In genomic region chr1:228405200-228405978, GRCh38 we compare ENCODE assay signal across 8 cellular contexts. TPM values are rescaled to one million over a fixed set of nuclear protein-coding genes. Genes with fewer than 3 reads are reported as not detected.
A peak's percentile ranks its signal among the peaks of the same experiment; 100 is the strongest.
DNase-seq lines count a peak whose midpoint lies in the region; ATAC-seq and TF ChIP-seq lines count a peak whose summit lies in the region.

No MANE protein-coding gene starts in this region.

- H3K27ac ChIP-seq in SK-N-SH (ENCODE audit: low read depth in 2 of 2, low read length in 1 of 2) (peak overlapping the region in 1 of 2 experiments; percentile 85; a peak in 1 of 4 replicates), iPS DF 6.9 (ENCODE audit: low read length) (no peak overlapping the region)

- TF ChIP-seq EP300 in SK-N-SH (IDR thresholded peaks at IDR 0.05; ENCODE audit: borderline replicate concordance in 1 of 2, low read depth in 1 of 2, low read length in 1 of 2): no peak

- H3K4me2 ChIP-seq in SK-N-SH: peak overlapping the region; percentile 94

- CTCF ChIA-PET in SK-N-SH (lab: Yijun Ruan, JAX): interaction anchor here (0.5 to 2.1 kb wide), 9 partner anchors 9 to 1679 kb away, joined by 3 to 10 read pairs (median 3); no protein-coding TSS in a partner anchor
- CTCF ChIA-PET in activated B cell treated with CpG ODN at 0.5 μM for 24 hours (lab: Charles Lee): no interaction called here

- H3K9me2 ChIP-seq in SK-N-SH: no peaks in the 10 kb centered on the region

- TF ChIP-seq RAD21 in SK-N-SH (IDR thresholded peaks at IDR 0.05; ENCODE audit: low read length): no peak

- H3F3A ChIP-seq in SK-N-SH (replicated peaks; ENCODE audit: insufficient read depth): no peaks in the 10 kb centered on the region

- H3K36me3 ChIP-seq in SK-N-SH (replicated peaks in 1 of 2; ENCODE audit: control insufficient read depth in 1 of 2, insufficient read depth in 2 of 2, low read length in 1 of 2) (peaks cover 6 to 19% of the 10 kb centered on the region in 2 experiments), iPS DF 6.9 (ENCODE audit: control insufficient read depth, insufficient read depth, low read length) (peaks cover 7% of the 10 kb centered on the region; the same call in 1 of the 2 replicates)

- peak overlapping the region; percentile 98 to 100 for H3K4me3 ChIP-seq in SK-N-SH (ENCODE audit: low read depth in 2 of 2, low read length in 1 of 2)
- peak overlapping the region; percentile 99; the same call in 1 of the 2 replicates for H3K4me3 ChIP-seq in iPS DF 6.9 (ENCODE audit: low read length)

- H3K27me3 Mint-ChIP-seq in activated B cell treated with CpG ODN at 0.5 μM for 24 hours: no peaks in the 10 kb centered on the region
- H3K27me3 Mint-ChIP-seq in stimulated activated naive CD8-positive, alpha-beta T cell treated with anti-CD3 and anti-CD28 coated beads, Interleukin-15, amount 100 ng/mL, for 72 hours: no peaks in the 10 kb centered on the region

- no peak for TF ChIP-seq CTCF in SK-N-SH (IDR thresholded peaks at IDR 0.05)
- no peak for TF ChIP-seq CTCF in activated B cell treated with CpG ODN at 0.5 μM for 24 hours (IDR thresholded peaks at IDR 0.05)
- no peak for TF ChIP-seq CTCF in GM13977 (IDR thresholded peaks at IDR 0.05; ENCODE audit: extremely low read depth, insufficient read depth, missing control alignments)

- ATAC-seq in SK-N-SH treated with all-trans-retinoic acid at 6 μM for 48 hours (no peak), activated B cell treated with CpG ODN at 0.5 μM for 24 hours (ENCODE audit: low read depth) (no peak), GM19328 (IDR thresholded peaks at IDR 0.05; ENCODE audit: unreplicated experiment) (no peak)
- no peak for ATAC-seq in stimulated activated naive CD8-positive, alpha-beta T cell treated with anti-CD3 and anti-CD28 coated beads, Interleukin-15, amount 100 ng/mL, for 72 hours

- H3K36me3 Mint-ChIP-seq in activated B cell treated with CpG ODN at 0.5 μM for 24 hours (ENCODE audit: low read depth): peaks cover 38% of the 10 kb centered on the region

- intact Hi-C loops in activated B cell treated with CpG ODN at 0.5 μM for 24 hours (cut with micrococcal nuclease): loop anchor here (5.0 kb wide), 1 partner anchor 97 kb away; no protein-coding TSS in a partner anchor

- peaks cover 55% of the 10 kb centered on the region for H4K20me1 ChIP-seq in SK-N-SH (ENCODE audit: insufficient read depth)

- DNase-seq in SK-N-SH: no peak
- DNase-seq in activated B cell treated with CpG ODN at 0.5 μM for 24 hours: no peak
- DNase-seq in iPS DF 6.9 (ENCODE audit: low read depth, low spot score): no peak
- DNase-seq in stimulated activated naive CD8-positive, alpha-beta T cell treated with anti-CD3 and anti-CD28 coated beads, Interleukin-15, amount 100 ng/mL, for 72 hours: no peak
- DNase-seq in stimulated activated CD4-positive, alpha-beta T cell treated with anti-CD3 and anti-CD28 coated beads, Interleukin-4, amount 100 ng/mL, for 1 hour: no peak
- no peak for DNase-seq in GM13977 (ENCODE audit: low spot score)

- peaks cover 77% of the 10 kb centered on the region for H3K79me2 ChIP-seq in SK-N-SH (ENCODE audit: insufficient read depth)

- no peaks in the 10 kb centered on the region for H3K9me3 ChIP-seq in SK-N-SH
- no peaks in the 10 kb centered on the region for H3K9me3 ChIP-seq in iPS DF 6.9 (ENCODE audit: control insufficient read depth, insufficient read depth, low read length)

- in situ Hi-C loops in GM13977 (cut with MboI; ENCODE audit: low pct_unique_long_range_greater_than_20kb, low sequenced_read_pairs, unreplicated experiment): no loop called here

- H3K4me3 Mint-ChIP-seq in activated B cell treated with CpG ODN at 0.5 μM for 24 hours: peak overlapping the region; percentile 90
- H3K4me3 Mint-ChIP-seq in stimulated activated naive CD8-positive, alpha-beta T cell treated with anti-CD3 and anti-CD28 coated beads, Interleukin-15, amount 100 ng/mL, for 72 hours: peak overlapping the region; percentile 93 to 96

- no peak overlapping the region for H2AFZ ChIP-seq in SK-N-SH (ENCODE audit: low read depth)

- H3K4me1 Mint-ChIP-seq in activated B cell treated with CpG ODN at 0.5 μM for 24 hours: peaks cover 42% of the 10 kb centered on the region
- H3K4me1 Mint-ChIP-seq in stimulated activated naive CD8-positive, alpha-beta T cell treated with anti-CD3 and anti-CD28 coated beads, Interleukin-15, amount 100 ng/mL, for 72 hours: peaks cover 69% of the 10 kb centered on the region

- peak overlapping the region; percentile 73 for H3K27ac Mint-ChIP-seq in activated B cell treated with CpG ODN at 0.5 μM for 24 hours
- H3K27ac Mint-ChIP-seq in stimulated activated naive CD8-positive, alpha-beta T cell treated with anti-CD3 and anti-CD28 coated beads, Interleukin-15, amount 100 ng/mL, for 72 hours: peak overlapping the region; percentile 95 to 97

- H3K4me1 ChIP-seq in SK-N-SH (ENCODE audit: control insufficient read depth in 1 of 2, insufficient read depth in 2 of 2, low read depth in 1 of 2, low read length in 1 of 2) (peaks cover 14 to 35% of the 10 kb centered on the region in 2 experiments), iPS DF 6.9 (ENCODE audit: control insufficient read depth, insufficient read depth, low read length) (peaks cover 10% of the 10 kb centered on the region)

- no peaks in the 10 kb centered on the region for H3K27me3 ChIP-seq in SK-N-SH (ENCODE audit: insufficient read depth)
- no peaks in the 10 kb centered on the region; the same call in 1 of the 2 replicates for H3K27me3 ChIP-seq in iPS DF 6.9 (ENCODE audit: control insufficient read depth, insufficient read depth, low read length)

- WGBS in SK-N-SH (ENCODE audit: low lambda C conversion rate): 15% methylated on average over 9 of the region's 11 CpGs
- no CpG with 5 or more reads among the region's 11 CpGs for WGBS in iPS DF 6.9 (ENCODE audit: insufficient coverage, insufficient read length)

- POLR2A ChIA-PET in SK-N-SH (lab: Yijun Ruan, JAX): interaction anchor here (1.6 to 2.9 kb wide), 3 partner anchors 51 to 81 kb away, joined by 4 to 18 read pairs (median 6); no protein-coding TSS in a partner anchor
- POLR2A ChIA-PET in activated B cell treated with CpG ODN at 0.5 μM for 24 hours (lab: Charles Lee): interaction anchor here (0.8 to 2.6 kb wide), 8 partner anchors 12 to 617 kb away, joined by 3 to 46 read pairs (median 6); partner anchors contain the start of genes ARF1 and RNF187

- H3K9me3 Mint-ChIP-seq in activated B cell treated with CpG ODN at 0.5 μM for 24 hours: no peaks in the 10 kb centered on the region
- H3K9me3 Mint-ChIP-seq in stimulated activated naive CD8-positive, alpha-beta T cell treated with anti-CD3 and anti-CD28 coated beads, Interleukin-15, amount 100 ng/mL, for 72 hours: no peaks in the 10 kb centered on the region

- H3K9ac ChIP-seq in SK-N-SH: peak overlapping the region; percentile 93

TF ChIP-seq in SK-N-SH, 30 proteins besides CTCF, POLR2A, EP300 and RAD21:
- no peak for TF ChIP-seq POLR2AphosphoS5 (IDR thresholded peaks at IDR 0.05; ENCODE audit: low read depth, low read length)
- no peak for TF ChIP-seq TAF1 (IDR thresholded peaks at IDR 0.05; ENCODE audit: borderline replicate concordance, low read depth, low read length)
TF ChIP-seq in SK-N-SH: peak in this region for 0.

TF ChIP-seq in SK-N-SH treated with all-trans-retinoic acid at 6 μM for 48 hours, 23 proteins besides CTCF, POLR2A, EP300 and RAD21 (continues in another document):
- TF ChIP-seq ZNF70 (CRISPR knock-in tag; IDR thresholded peaks at IDR 0.05) (no peak), RARB (CRISPR knock-in tag; IDR thresholded peaks at IDR 0.05) (no peak), ZNF8 (CRISPR knock-in tag; IDR thresholded peaks at IDR 0.05) (no peak), POU6F1 (CRISPR knock-in tag; IDR thresholded peaks at IDR 0.05; ENCODE audit: borderline replicate concordance, low read depth) (no peak), TSHZ2 (CRISPR knock-in tag; IDR thresholded peaks at IDR 0.05) (no peak)

RNA-seq across cellular contexts. Expression of gene TRIM11, which starts 1.2 kb away (rescaled TPM):
- 11.1 and 16.1 TPM in 2 replicates for polyA plus RNA-seq in SK-N-SH (2012; rRNA removed)
- polyA plus RNA-seq in SK-N-SH (2012; cell fraction: cytosol; rRNA removed): 6.9 and 10.8 TPM in 2 replicates
- polyA plus RNA-seq in SK-N-SH (2012; cell fraction: nucleus; rRNA removed): 47.1 and 60.3 TPM in 2 replicates
- 39.5 and 41.5 TPM in 2 replicates for total RNA-seq in activated B cell treated with CpG ODN at 0.5 μM for 24 hours

RNA-seq across cellular contexts. Expression of gene TRIM17, which starts 11.3 kb away (rescaled TPM):
- 1.5 and 1.6 TPM in 2 replicates for polyA plus RNA-seq in SK-N-SH (2012; rRNA removed)
- polyA plus RNA-seq in SK-N-SH (2012; cell fraction: cytosol; rRNA removed): 0.35 and 0.69 TPM in 2 replicates
- 13.2 TPM in 2 replicates for polyA plus RNA-seq in SK-N-SH (2012; cell fraction: nucleus; rRNA removed)
- total RNA-seq in activated B cell treated with CpG ODN at 0.5 μM for 24 hours: not detected in 2 replicates
